7 cellular contexts compared by ENCODE assay signal in the genomic region with DNA sequence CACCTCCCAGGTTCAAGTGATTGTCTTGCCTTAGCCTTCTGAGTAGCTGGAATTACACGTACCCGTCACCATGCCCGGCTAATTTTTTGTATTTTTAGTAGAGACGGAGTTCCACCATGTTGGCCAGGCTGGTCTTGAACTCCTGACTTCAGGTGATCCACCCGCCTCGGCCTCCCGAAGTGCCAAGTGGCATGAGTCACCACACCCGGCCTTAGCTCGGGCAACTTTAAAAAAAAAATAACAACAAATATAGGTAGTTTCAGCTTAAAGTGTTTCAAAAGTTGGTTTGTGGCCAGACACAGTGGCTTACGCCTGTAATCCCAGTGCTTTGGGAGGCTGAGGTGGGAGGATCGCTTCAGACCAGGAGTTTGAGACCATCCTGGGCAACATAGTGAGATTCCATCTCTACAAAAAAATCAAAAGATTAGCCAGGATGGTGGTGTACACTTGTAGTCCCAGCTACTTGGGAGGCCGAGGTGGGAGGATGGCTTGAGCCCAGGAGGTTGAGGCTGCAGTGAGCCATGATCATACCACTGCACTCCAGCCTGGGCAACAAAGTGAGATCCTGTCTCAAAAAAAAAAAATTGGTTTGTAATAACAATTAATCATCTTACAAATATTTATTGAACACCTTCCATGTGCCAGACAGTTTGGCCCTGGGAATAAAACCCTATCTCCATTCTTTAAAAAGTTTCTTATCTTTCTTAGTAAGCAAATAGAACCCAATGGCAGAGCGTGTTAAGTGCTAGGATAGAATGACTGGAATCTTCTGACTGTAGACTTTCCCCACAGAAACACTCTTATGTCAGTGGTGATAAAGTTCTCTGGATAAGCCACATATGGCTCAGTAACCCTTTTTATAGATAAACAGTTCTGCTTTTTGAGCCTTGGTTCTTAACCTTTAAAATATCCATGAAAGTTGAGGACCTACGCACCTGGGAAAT.
DNase-seq lines count a peak whose midpoint lies in the region; FAIRE-seq and TF ChIP-seq lines count a peak whose summit lies in the region.
"Not testable (repeated sequence)": the region's sequence is repeated elsewhere in the genome, so short reads cannot be mapped to it uniquely, and the experiment has no call there.

No MANE protein-coding gene starts in this region.

- not testable (repeated sequence) for H3K27me3 ChIP-seq in GM23248 (replicated peaks; ENCODE audit: insufficient read depth); SK-N-SH (ENCODE audit: insufficient read depth); stomach

- not testable (repeated sequence) for TF ChIP-seq CTCF in SK-N-SH (IDR thresholded peaks at IDR 0.05); astrocyte of the spinal cord (IDR thresholded peaks at IDR 0.05; ENCODE audit: low read depth, low read length); fibroblast of the aortic adventitia (IDR thresholded peaks at IDR 0.05; ENCODE audit: insufficient read depth, low read length); kidney (IDR thresholded peaks at IDR 0.05; ENCODE audit: borderline replicate concordance, extremely low read depth, insufficient read depth); stomach (IDR thresholded peaks at IDR 0.05)

- H3K79me2 ChIP-seq in GM23248 (ENCODE audit: insufficient read depth) (peaks cover 38% of the 10 kb centered on the region), SK-N-SH (ENCODE audit: insufficient read depth) (peaks cover 79% of the 10 kb centered on the region)

- peak; percentile 12 for DNase-seq in GM23248
- not testable (repeated sequence) for DNase-seq in SK-N-SH, stomach
- peak; percentile 44 for DNase-seq in astrocyte of the spinal cord (ENCODE audit: low read depth, low spot score)
- DNase-seq in fibroblast of the aortic adventitia (ENCODE audit: low read depth) = peak; percentile 95
- peak; percentile 49 for DNase-seq in kidney
- DNase-seq in non-pigmented ciliary epithelial cell (ENCODE audit: low read depth) = peak; percentile 40

- not testable (repeated sequence) for FAIRE-seq in kidney (lab: Jason Lieb, UNC)

- POLR2A ChIA-PET in SK-N-SH (lab: Yijun Ruan, JAX) = interaction anchor here (0.6 kb wide), 2 partner anchors 54 to 208 kb away, joined by 3 to 4 read pairs; no protein-coding TSS in a partner anchor

- H3K4me1 ChIP-seq in GM23248 (ENCODE audit: insufficient read depth) (peaks cover 19% of the 10 kb centered on the region), SK-N-SH (ENCODE audit: control insufficient read depth in 1 of 2, insufficient read depth in 2 of 2, low read depth in 1 of 2, low read length in 1 of 2) (peaks cover 7 to 27% of the 10 kb centered on the region in 2 experiments; a peak in 3 of 4 replicates), kidney (ENCODE audit: control insufficient read depth in 1 of 2, insufficient read depth in 1 of 2, low read depth in 1 of 2, low read length in 2 of 2) (peaks cover 7 to 22% of the 10 kb centered on the region in 2 donors), stomach (peaks cover 10 to 31% (median 19%) of the 10 kb centered on the region in 4 donors)

- 97 to 98% methylated on average over 14 of the region's 14 CpGs for WGBS in GM23248 (ENCODE audit: low coverage in 1 of 2, low lambda C conversion rate in 2 of 2, missing lambda C conversion rate in 2 of 2), 2 experiments
- WGBS in SK-N-SH (ENCODE audit: low lambda C conversion rate) = 95% methylated on average over 14 of the region's 14 CpGs
- 79 to 91% (median 84%) methylated on average over 14 of the region's 14 CpGs for WGBS in stomach, 5 donors

- not testable (repeated sequence) for H3K4me3 ChIP-seq in GM23248; SK-N-SH (ENCODE audit: low read depth in 2 of 2, low read length in 1 of 2); astrocyte of the spinal cord (ENCODE audit: low read depth, low read length); fibroblast of the aortic adventitia (ENCODE audit: low read depth, low read length); kidney (ENCODE audit: low read length in 2 of 2); stomach

- CTCF ChIA-PET in SK-N-SH (lab: Yijun Ruan, JAX) = interaction anchor here (0.9 kb wide), 2 partner anchors 22 to 233 kb away, joined by 3 read pairs; no protein-coding TSS in a partner anchor

- not testable (repeated sequence) for TF ChIP-seq POLR2A in stomach (IDR thresholded peaks at IDR 0.05)

- H3F3A ChIP-seq in GM23248 (ENCODE audit: insufficient read depth) (peaks cover 10% of the 10 kb centered on the region; the same call in 1 of the 2 replicates), SK-N-SH (replicated peaks; ENCODE audit: insufficient read depth) (peaks cover 30% of the 10 kb centered on the region)

- H3K27ac ChIP-seq in GM23248; kidney (ENCODE audit: low read depth in 2 of 2, low read length in 2 of 2): not testable (repeated sequence)
- H3K27ac ChIP-seq in SK-N-SH (ENCODE audit: low read depth in 2 of 2, low read length in 1 of 2) = peak overlapping the region in 1 of 2 experiments; percentile 94; a peak in 2 of 4 replicates
- peak overlapping the region in 3 of 5 donors; percentile 1 to 73 (median 70) for H3K27ac ChIP-seq in stomach

- intact Hi-C loops in kidney (cut with DNase I); stomach (cut with DNase I; ENCODE audit: low total_unique reads): not testable (repeated sequence)

- H3K9ac ChIP-seq in GM23248; SK-N-SH; kidney (ENCODE audit: low read length in 2 of 2): not testable (repeated sequence)

- H4K20me1 ChIP-seq in GM23248 (ENCODE audit: insufficient read depth); SK-N-SH (ENCODE audit: insufficient read depth): not testable (repeated sequence)

- not testable (repeated sequence) for H3K4me2 ChIP-seq in GM23248 (ENCODE audit: unreplicated experiment)
- peak overlapping the region; percentile 69; the same call in 1 of the 2 replicates for H3K4me2 ChIP-seq in SK-N-SH

- in situ Hi-C loops in GM23248 (cut with MboI); astrocyte of the spinal cord (cut with HindIII; ENCODE audit: low sequenced_read_pairs): not testable (repeated sequence)

- not testable (repeated sequence) for TF ChIP-seq EP300 in SK-N-SH (IDR thresholded peaks at IDR 0.05; ENCODE audit: borderline replicate concordance in 1 of 2, low read depth in 1 of 2, low read length in 1 of 2); stomach (IDR thresholded peaks at IDR 0.05)

- H2AFZ ChIP-seq in GM23248; SK-N-SH (ENCODE audit: low read depth): not testable (repeated sequence)

- H3K36me3 ChIP-seq in GM23248 (ENCODE audit: low read depth) = not testable (repeated sequence)
- H3K36me3 ChIP-seq in SK-N-SH (replicated peaks in 1 of 2; ENCODE audit: control insufficient read depth in 1 of 2, insufficient read depth in 2 of 2, low read length in 1 of 2) (peaks cover 6 to 16% of the 10 kb centered on the region in 2 experiments), kidney (ENCODE audit: control insufficient read depth in 1 of 2, insufficient read depth in 2 of 2, low read length in 2 of 2) (peaks cover 3 to 12% of the 10 kb centered on the region in 2 donors), stomach (peaks cover 10 to 36% (median 32%) of the 10 kb centered on the region in 4 donors)

- H3K9me2 ChIP-seq in GM23248 (ENCODE audit: insufficient read depth); SK-N-SH: not testable (repeated sequence)

- not testable (repeated sequence) for TF ChIP-seq RAD21 in SK-N-SH (IDR thresholded peaks at IDR 0.05; ENCODE audit: low read length)

- not testable (repeated sequence) for H3K9me3 ChIP-seq in GM23248 (ENCODE audit: low read depth); SK-N-SH; kidney (ENCODE audit: control insufficient read depth in 1 of 2, low read length in 2 of 2); stomach

TF ChIP-seq in SK-N-SH, 30 proteins besides CTCF, POLR2A, EP300 and RAD21:
- TF ChIP-seq TCF12 (IDR thresholded peaks at IDR 0.05) = peak; percentile 20; the same call in 1 of the 2 replicates
